Comparison of ENCODE assay signal across 1 cellular context in the genomic region with DNA sequence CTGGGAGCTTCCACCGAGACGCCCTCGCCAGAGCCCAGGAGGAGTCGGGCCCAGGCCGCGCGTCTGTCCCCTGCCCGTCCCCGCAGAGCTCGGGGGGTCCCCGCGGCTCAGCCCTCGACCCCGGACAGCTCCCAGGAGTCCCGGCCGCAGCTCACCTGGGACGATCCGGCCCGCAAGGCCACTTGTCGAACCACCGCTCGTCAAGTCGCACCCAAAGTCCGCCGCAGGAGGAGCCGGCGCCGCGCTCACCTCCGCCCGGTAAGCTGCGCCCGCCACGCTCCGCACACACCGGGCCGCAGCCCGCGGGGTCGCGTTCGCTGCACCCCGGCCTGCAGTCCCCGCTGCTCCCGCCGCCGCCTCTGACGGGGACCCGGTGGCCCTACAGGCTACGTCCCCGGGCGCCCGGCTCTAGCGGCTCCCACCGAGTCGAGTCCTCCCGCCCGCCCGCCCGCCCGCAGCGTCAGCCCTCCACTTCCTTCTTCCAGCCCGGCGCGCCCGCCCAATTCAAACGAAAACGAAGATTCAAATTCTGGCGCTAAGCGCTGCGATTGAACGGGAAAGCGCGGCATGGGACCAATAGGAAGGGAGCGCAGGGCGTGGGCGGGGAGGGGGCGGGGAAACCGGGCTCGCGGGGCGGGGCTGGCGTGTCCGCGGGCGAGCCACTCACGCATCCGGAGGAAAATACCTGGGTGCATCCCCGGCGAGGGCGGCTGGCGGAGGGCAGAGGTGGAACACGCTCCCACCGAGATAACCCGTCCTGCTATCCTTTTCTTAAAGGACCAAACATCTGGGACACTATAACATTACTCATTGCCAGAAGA.
A peak's percentile ranks its signal among the peaks of the same experiment; 100 is the strongest.
TF ChIP-seq lines count a peak whose summit lies in the region.

A gene with protein sequence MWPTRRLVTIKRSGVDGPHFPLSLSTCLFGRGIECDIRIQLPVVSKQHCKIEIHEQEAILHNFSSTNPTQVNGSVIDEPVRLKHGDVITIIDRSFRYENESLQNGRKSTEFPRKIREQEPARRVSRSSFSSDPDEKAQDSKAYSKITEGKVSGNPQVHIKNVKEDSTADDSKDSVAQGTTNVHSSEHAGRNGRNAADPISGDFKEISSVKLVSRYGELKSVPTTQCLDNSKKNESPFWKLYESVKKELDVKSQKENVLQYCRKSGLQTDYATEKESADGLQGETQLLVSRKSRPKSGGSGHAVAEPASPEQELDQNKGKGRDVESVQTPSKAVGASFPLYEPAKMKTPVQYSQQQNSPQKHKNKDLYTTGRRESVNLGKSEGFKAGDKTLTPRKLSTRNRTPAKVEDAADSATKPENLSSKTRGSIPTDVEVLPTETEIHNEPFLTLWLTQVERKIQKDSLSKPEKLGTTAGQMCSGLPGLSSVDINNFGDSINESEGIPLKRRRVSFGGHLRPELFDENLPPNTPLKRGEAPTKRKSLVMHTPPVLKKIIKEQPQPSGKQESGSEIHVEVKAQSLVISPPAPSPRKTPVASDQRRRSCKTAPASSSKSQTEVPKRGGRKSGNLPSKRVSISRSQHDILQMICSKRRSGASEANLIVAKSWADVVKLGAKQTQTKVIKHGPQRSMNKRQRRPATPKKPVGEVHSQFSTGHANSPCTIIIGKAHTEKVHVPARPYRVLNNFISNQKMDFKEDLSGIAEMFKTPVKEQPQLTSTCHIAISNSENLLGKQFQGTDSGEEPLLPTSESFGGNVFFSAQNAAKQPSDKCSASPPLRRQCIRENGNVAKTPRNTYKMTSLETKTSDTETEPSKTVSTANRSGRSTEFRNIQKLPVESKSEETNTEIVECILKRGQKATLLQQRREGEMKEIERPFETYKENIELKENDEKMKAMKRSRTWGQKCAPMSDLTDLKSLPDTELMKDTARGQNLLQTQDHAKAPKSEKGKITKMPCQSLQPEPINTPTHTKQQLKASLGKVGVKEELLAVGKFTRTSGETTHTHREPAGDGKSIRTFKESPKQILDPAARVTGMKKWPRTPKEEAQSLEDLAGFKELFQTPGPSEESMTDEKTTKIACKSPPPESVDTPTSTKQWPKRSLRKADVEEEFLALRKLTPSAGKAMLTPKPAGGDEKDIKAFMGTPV (N-terminal part only) (minus strand): TSS at position 480 of the 821 bp plus-strand sequence. CDS start 756 bp downstream, outside the sequence.

TF ChIP-seq in GM12878, 131 proteins besides CTCF, POLR2A, EP300 and RAD21 (continued from another document and continues in another):
- TF ChIP-seq, protein P1, sequence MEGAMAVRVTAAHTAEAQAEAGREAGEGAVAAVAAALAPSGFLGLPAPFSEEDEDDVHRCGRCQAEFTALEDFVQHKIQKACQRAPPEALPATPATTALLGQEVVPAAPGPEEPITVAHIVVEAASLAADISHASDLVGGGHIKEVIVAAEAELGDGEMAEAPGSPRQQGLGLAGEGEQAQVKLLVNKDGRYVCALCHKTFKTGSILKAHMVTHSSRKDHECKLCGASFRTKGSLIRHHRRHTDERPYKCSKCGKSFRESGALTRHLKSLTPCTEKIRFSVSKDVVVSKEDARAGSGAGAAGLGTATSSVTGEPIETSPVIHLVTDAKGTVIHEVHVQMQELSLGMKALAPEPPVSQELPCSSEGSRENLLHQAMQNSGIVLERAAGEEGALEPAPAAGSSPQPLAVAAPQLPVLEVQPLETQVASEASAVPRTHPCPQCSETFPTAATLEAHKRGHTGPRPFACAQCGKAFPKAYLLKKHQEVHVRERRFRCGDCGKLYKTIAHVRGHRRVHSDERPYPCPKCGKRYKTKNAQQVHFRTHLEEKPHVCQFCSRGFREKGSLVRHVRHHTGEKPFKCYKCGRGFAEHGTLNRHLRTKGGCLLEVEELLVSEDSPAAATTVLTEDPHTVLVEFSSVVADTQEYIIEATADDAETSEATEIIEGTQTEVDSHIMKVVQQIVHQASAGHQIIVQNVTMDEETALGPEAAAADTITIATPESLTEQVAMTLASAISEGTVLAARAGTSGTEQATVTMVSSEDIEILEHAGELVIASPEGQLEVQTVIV (IDR thresholded peaks at IDR 0.05; ENCODE audit: borderline replicate concordance, partially characterized antibody) = no peak
- no peak for TF ChIP-seq RAD51 (IDR thresholded peaks at IDR 0.05)
- TF ChIP-seq TCF12 (IDR thresholded peaks at IDR 0.05; ENCODE audit: low read depth, low read length) = no peak
- no peak for TF ChIP-seq POLR2AphosphoS2 (IDR thresholded peaks at IDR 0.05; ENCODE audit: low read depth, low read length)
- TF ChIP-seq, protein P2, sequence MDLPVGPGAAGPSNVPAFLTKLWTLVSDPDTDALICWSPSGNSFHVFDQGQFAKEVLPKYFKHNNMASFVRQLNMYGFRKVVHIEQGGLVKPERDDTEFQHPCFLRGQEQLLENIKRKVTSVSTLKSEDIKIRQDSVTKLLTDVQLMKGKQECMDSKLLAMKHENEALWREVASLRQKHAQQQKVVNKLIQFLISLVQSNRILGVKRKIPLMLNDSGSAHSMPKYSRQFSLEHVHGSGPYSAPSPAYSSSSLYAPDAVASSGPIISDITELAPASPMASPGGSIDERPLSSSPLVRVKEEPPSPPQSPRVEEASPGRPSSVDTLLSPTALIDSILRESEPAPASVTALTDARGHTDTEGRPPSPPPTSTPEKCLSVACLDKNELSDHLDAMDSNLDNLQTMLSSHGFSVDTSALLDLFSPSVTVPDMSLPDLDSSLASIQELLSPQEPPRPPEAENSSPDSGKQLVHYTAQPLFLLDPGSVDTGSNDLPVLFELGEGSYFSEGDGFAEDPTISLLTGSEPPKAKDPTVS (IDR thresholded peaks at IDR 0.05; ENCODE audit: low read depth, low read length) = no peak
- TF ChIP-seq, protein P3, sequence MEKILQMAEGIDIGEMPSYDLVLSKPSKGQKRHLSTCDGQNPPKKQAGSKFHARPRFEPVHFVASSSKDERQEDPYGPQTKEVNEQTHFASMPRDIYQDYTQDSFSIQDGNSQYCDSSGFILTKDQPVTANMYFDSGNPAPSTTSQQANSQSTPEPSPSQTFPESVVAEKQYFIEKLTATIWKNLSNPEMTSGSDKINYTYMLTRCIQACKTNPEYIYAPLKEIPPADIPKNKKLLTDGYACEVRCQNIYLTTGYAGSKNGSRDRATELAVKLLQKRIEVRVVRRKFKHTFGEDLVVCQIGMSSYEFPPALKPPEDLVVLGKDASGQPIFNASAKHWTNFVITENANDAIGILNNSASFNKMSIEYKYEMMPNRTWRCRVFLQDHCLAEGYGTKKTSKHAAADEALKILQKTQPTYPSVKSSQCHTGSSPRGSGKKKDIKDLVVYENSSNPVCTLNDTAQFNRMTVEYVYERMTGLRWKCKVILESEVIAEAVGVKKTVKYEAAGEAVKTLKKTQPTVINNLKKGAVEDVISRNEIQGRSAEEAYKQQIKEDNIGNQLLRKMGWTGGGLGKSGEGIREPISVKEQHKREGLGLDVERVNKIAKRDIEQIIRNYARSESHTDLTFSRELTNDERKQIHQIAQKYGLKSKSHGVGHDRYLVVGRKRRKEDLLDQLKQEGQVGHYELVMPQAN (conservative IDR thresholded peaks at IDR 0.05) = peak; percentile 99
- TF ChIP-seq ESRRA (IDR thresholded peaks at IDR 0.05; ENCODE audit: low read length) = no peak
- TF ChIP-seq LARP7 (IDR thresholded peaks at IDR 0.05) = peak; percentile 70
- no peak for TF ChIP-seq NBN (IDR thresholded peaks at IDR 0.05)
- no peak for TF ChIP-seq RBBP5 (conservative IDR thresholded peaks at IDR 0.05)
- no peak for TF ChIP-seq SREBF2 (IDR thresholded peaks at IDR 0.05; ENCODE audit: low read length)
- peak; percentile 59; the same call in 1 of the 2 replicates for TF ChIP-seq POLR2AphosphoS5 (IDR thresholded peaks at IDR 0.05; ENCODE audit: low read length)
- no peak for TF ChIP-seq CBX3 (IDR thresholded peaks at IDR 0.05; ENCODE audit: borderline replicate concordance, low read depth)
- TF ChIP-seq CHD2 (IDR thresholded peaks at IDR 0.05; ENCODE audit: borderline replicate concordance, low read depth, low read length) = peak; percentile 79
- no peak for TF ChIP-seq ZBED1 (IDR thresholded peaks at IDR 0.05; ENCODE audit: borderline replicate concordance)
- no peak for TF ChIP-seq GABPA (IDR thresholded peaks at IDR 0.05; ENCODE audit: low read depth)
- TF ChIP-seq HDAC2 (IDR thresholded peaks at IDR 0.05) = no peak; the same call in 1 of the 2 replicates
- peak; percentile 48; the same call in 1 of the 2 replicates for TF ChIP-seq YY1 (IDR thresholded peaks at IDR 0.05; ENCODE audit: low read depth, low read length)
- peak; percentile 48 for TF ChIP-seq FOS (IDR thresholded peaks at IDR 0.05; ENCODE audit: borderline replicate concordance, extremely low read depth, insufficient read length)
- no peak for TF ChIP-seq KDM1A (IDR thresholded peaks at IDR 0.05; ENCODE audit: borderline replicate concordance)
- no peak for TF ChIP-seq NFIC (IDR thresholded peaks at IDR 0.05; ENCODE audit: low read depth, low read length)
- peak; percentile 99 for TF ChIP-seq SIN3A (IDR thresholded peaks at IDR 0.05; ENCODE audit: low read depth, low read length)
- TF ChIP-seq RUNX3 (IDR thresholded peaks at IDR 0.05; ENCODE audit: low read length) = no peak
- TF ChIP-seq RCOR1 (conservative IDR thresholded peaks at IDR 0.05; ENCODE audit: low read depth, low read length) = no peak
- peak; percentile 31; the same call in 1 of the 3 replicates for TF ChIP-seq POU2F2 (IDR thresholded peaks at IDR 0.05; ENCODE audit: borderline replicate concordance, low read depth, low read length)
- TF ChIP-seq GATAD2B (conservative IDR thresholded peaks at IDR 0.05; ENCODE audit: low read depth) = peak; percentile 19; the same call in 1 of the 2 replicates
- TF ChIP-seq, protein P4, sequence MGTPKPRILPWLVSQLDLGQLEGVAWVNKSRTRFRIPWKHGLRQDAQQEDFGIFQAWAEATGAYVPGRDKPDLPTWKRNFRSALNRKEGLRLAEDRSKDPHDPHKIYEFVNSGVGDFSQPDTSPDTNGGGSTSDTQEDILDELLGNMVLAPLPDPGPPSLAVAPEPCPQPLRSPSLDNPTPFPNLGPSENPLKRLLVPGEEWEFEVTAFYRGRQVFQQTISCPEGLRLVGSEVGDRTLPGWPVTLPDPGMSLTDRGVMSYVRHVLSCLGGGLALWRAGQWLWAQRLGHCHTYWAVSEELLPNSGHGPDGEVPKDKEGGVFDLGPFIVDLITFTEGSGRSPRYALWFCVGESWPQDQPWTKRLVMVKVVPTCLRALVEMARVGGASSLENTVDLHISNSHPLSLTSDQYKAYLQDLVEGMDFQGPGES (IDR thresholded peaks at IDR 0.05) = no peak
- TF ChIP-seq YBX1 (IDR thresholded peaks at IDR 0.05) = no peak
- peak; percentile 90 for TF ChIP-seq SP1 (IDR thresholded peaks at IDR 0.05; ENCODE audit: low read depth, low read length)
- TF ChIP-seq, protein P5, sequence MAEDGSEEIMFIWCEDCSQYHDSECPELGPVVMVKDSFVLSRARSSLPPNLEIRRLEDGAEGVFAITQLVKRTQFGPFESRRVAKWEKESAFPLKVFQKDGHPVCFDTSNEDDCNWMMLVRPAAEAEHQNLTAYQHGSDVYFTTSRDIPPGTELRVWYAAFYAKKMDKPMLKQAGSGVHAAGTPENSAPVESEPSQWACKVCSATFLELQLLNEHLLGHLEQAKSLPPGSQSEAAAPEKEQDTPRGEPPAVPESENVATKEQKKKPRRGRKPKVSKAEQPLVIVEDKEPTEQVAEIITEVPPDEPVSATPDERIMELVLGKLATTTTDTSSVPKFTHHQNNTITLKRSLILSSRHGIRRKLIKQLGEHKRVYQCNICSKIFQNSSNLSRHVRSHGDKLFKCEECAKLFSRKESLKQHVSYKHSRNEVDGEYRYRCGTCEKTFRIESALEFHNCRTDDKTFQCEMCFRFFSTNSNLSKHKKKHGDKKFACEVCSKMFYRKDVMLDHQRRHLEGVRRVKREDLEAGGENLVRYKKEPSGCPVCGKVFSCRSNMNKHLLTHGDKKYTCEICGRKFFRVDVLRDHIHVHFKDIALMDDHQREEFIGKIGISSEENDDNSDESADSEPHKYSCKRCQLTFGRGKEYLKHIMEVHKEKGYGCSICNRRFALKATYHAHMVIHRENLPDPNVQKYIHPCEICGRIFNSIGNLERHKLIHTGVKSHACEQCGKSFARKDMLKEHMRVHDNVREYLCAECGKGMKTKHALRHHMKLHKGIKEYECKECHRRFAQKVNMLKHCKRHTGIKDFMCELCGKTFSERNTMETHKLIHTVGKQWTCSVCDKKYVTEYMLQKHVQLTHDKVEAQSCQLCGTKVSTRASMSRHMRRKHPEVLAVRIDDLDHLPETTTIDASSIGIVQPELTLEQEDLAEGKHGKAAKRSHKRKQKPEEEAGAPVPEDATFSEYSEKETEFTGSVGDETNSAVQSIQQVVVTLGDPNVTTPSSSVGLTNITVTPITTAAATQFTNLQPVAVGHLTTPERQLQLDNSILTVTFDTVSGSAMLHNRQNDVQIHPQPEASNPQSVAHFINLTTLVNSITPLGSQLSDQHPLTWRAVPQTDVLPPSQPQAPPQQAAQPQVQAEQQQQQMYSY (CRISPR knock-in tag; IDR thresholded peaks at IDR 0.05) = no peak
- no peak for TF ChIP-seq SMAD1 (IDR thresholded peaks at IDR 0.05; ENCODE audit: low read depth, partially characterized antibody)
- no peak for TF ChIP-seq MEF2B (IDR thresholded peaks at IDR 0.05; ENCODE audit: partially characterized antibody, poor library complexity, severe bottlenecking)
- TF ChIP-seq DPF2 (IDR thresholded peaks at IDR 0.05) = no peak
- TF ChIP-seq, protein P6, sequence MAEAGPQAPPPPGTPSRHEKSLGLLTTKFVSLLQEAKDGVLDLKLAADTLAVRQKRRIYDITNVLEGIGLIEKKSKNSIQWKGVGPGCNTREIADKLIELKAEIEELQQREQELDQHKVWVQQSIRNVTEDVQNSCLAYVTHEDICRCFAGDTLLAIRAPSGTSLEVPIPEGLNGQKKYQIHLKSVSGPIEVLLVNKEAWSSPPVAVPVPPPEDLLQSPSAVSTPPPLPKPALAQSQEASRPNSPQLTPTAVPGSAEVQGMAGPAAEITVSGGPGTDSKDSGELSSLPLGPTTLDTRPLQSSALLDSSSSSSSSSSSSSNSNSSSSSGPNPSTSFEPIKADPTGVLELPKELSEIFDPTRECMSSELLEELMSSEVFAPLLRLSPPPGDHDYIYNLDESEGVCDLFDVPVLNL (IDR thresholded peaks at IDR 0.05; ENCODE audit: low read depth, low read length) = peak; percentile 98
- TF ChIP-seq MXI1 (IDR thresholded peaks at IDR 0.05; ENCODE audit: low read depth, low read length) = peak; percentile 91
- TF ChIP-seq RB1 (IDR thresholded peaks at IDR 0.05; ENCODE audit: borderline replicate concordance) = peak; percentile 25; the same call in 1 of the 2 replicates
- TF ChIP-seq, protein P7, sequence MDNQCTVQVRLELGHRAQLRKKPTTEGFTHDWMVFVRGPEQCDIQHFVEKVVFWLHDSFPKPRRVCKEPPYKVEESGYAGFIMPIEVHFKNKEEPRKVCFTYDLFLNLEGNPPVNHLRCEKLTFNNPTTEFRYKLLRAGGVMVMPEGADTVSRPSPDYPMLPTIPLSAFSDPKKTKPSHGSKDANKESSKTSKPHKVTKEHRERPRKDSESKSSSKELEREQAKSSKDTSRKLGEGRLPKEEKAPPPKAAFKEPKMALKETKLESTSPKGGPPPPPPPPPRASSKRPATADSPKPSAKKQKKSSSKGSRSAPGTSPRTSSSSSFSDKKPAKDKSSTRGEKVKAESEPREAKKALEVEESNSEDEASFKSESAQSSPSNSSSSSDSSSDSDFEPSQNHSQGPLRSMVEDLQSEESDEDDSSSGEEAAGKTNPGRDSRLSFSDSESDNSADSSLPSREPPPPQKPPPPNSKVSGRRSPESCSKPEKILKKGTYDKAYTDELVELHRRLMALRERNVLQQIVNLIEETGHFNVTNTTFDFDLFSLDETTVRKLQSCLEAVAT (IDR thresholded peaks at IDR 0.05) = no peak
- TF ChIP-seq SIX5 (IDR thresholded peaks at IDR 0.05; ENCODE audit: low read depth, low read length, severe bottlenecking) = no peak
- no peak for TF ChIP-seq BCL11A (IDR thresholded peaks at IDR 0.05; ENCODE audit: low read depth, low read length)
- no peak for TF ChIP-seq HCFC1 (IDR thresholded peaks at IDR 0.05; ENCODE audit: low read length)
- no peak; the same call in 1 of the 2 replicates for TF ChIP-seq TAF1 (IDR thresholded peaks at IDR 0.05; ENCODE audit: borderline replicate concordance, low read depth, low read length)
- TF ChIP-seq MYB (IDR thresholded peaks at IDR 0.05; ENCODE audit: borderline replicate concordance, low read depth, low read length) = no peak
- no peak for TF ChIP-seq PAX8 (IDR thresholded peaks at IDR 0.05)
- TF ChIP-seq TBL1XR1 (IDR thresholded peaks at IDR 0.05; ENCODE audit: low read depth, low read length) = no peak
- no peak for TF ChIP-seq ZNF217 (IDR thresholded peaks at IDR 0.05)
